Comparison of ENCODE assay signal across 9 cellular contexts in the genomic region with DNA sequence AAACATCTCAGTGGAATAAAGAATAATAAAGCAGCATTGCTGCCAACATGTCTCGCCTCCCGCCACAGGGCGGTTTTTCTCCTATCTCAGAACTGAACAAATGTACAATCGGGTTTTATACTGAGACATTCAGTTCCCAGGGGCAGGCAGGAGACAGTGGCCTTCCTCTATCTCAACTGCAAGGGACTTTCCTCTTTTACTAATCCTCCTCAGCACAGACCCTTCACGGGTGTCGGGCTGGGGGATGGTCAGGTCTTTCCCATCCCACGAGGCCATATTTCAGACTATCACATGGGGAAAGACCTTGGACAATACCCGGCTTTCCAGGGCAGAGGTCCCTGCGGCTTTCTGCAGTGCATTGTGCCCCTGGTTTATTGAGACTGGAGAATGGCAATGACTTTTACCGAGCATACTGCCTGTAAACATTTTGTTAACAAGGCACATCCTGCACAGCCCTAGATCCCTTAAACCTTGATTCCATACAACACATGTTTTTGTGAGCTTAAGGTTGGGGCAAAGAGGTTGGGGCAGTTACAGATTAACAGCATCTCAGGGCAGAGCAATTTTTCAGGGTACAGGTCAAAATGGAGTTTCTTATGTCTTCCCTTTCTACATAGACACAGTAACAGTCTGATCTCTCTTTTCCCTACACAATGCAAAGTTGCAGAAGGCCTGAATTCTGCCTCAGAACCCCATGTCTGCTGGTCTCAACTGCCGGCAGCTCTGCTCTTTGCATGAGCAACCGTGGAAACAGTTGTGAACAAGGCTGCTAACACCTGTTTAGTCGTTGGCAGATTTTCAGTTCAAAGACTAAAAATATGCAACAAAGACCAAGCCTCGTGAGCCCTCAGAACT. TPM values are rescaled to one million over a fixed set of nuclear protein-coding genes. Genes with fewer than 3 reads are reported as not detected.
A peak's percentile ranks its signal among the peaks of the same experiment; 100 is the strongest.
DNase-seq lines count a peak whose midpoint lies in the region; ATAC-seq, FAIRE-seq and TF ChIP-seq lines count a peak whose summit lies in the region.
"Not testable (repeated sequence)": the region's sequence is repeated elsewhere in the genome, so short reads cannot be mapped to it uniquely, and the experiment has no call there.
"Had no signal": no experiment of that assay in that cellular context is flagged by ENCODE, and none has a peak within 500 bp of the region (broad histone marks: within the 10 kb centered on the region; RNA-seq: fewer than 3 reads in every experiment).

No MANE protein-coding gene starts in this region.

- 53 to 60% (median 56%) methylated on average over 14 of the region's 14 CpGs for WGBS in spleen, 5 donors

- not testable (repeated sequence) for H3K27me3 ChIP-seq in CD4-positive, alpha-beta T cell (ENCODE audit: control insufficient read depth, insufficient read depth, low read length); spleen (replicated peaks in 1 of 7)

- peaks cover 79% of the 10 kb centered on the region for H3K36me3 Mint-ChIP-seq in CD4-positive, alpha-beta T cell (ENCODE audit: low read depth)
- H3K36me3 Mint-ChIP-seq in activated CD4-positive, alpha-beta T cell treated with anti-CD3 and anti-CD28 coated beads for 36 hours (ENCODE audit: low read depth): peaks cover 55% of the 10 kb centered on the region
- peaks cover 40% of the 10 kb centered on the region for H3K36me3 Mint-ChIP-seq in activated naive CD8-positive, alpha-beta T cell treated with anti-CD3 and anti-CD28 coated beads, Interleukin-2, amount 10 ng/mL, durations not matched to agents 7 days and 5 days

- POLR2A ChIA-PET in CD4-positive, alpha-beta T cell (lab: Charles Lee): interaction anchor here (1.2 kb wide), 1 partner anchor 125 kb away, joined by 4 read pairs; no protein-coding TSS in a partner anchor
- POLR2A ChIA-PET in activated CD4-positive, alpha-beta T cell treated with anti-CD3 and anti-CD28 coated beads for 36 hours (lab: Charles Lee); activated naive CD8-positive, alpha-beta T cell treated with anti-CD3 and anti-CD28 coated beads, Interleukin-2, amount 10 ng/mL, durations not matched to agents 7 days and 5 days (lab: Charles Lee): not testable (repeated sequence)

- FAIRE-seq in GM19239 (lab: Jason Lieb, UNC): peak; percentile 77

- H3K36me3 ChIP-seq in spleen: peaks cover 0 to 20% (median 13%) of the 10 kb centered on the region in 6 donors

- H3K9me3 ChIP-seq in CD4-positive, alpha-beta T cell (ENCODE audit: control insufficient read depth, low read length); spleen: not testable (repeated sequence)

- not testable (repeated sequence) for H3K4me3 Mint-ChIP-seq in CD4-positive, alpha-beta T cell; activated CD4-positive, alpha-beta T cell treated with anti-CD3 and anti-CD28 coated beads for 36 hours; activated naive CD8-positive, alpha-beta T cell treated with anti-CD3 and anti-CD28 coated beads, Interleukin-2, amount 10 ng/mL, durations not matched to agents 7 days and 5 days

- not testable (repeated sequence) for H3K27me3 Mint-ChIP-seq in CD4-positive, alpha-beta T cell; activated CD4-positive, alpha-beta T cell treated with anti-CD3 and anti-CD28 coated beads for 36 hours; activated naive CD8-positive, alpha-beta T cell treated with anti-CD3 and anti-CD28 coated beads, Interleukin-2, amount 10 ng/mL, durations not matched to agents 7 days and 5 days

- H3K4me1 Mint-ChIP-seq in CD4-positive, alpha-beta T cell (ENCODE audit: low read depth): peaks cover 51% of the 10 kb centered on the region
- peaks cover 45% of the 10 kb centered on the region for H3K4me1 Mint-ChIP-seq in activated CD4-positive, alpha-beta T cell treated with anti-CD3 and anti-CD28 coated beads for 36 hours
- peaks cover 38% of the 10 kb centered on the region for H3K4me1 Mint-ChIP-seq in activated naive CD8-positive, alpha-beta T cell treated with anti-CD3 and anti-CD28 coated beads, Interleukin-2, amount 10 ng/mL, durations not matched to agents 7 days and 5 days

- ATAC-seq in CD4-positive, alpha-beta T cell (ENCODE audit: poor library complexity); activated CD4-positive, alpha-beta T cell treated with anti-CD3 and anti-CD28 coated beads for 36 hours; activated naive CD8-positive, alpha-beta T cell treated with anti-CD3 and anti-CD28 coated beads, Interleukin-2, amount 10 ng/mL, durations not matched to agents 7 days and 5 days (ENCODE audit: low read depth): not testable (repeated sequence)
- peak; percentile 40 for ATAC-seq in HG02759 (IDR thresholded peaks at IDR 0.05; ENCODE audit: unreplicated experiment)

- H3K9me3 Mint-ChIP-seq in CD4-positive, alpha-beta T cell; activated CD4-positive, alpha-beta T cell treated with anti-CD3 and anti-CD28 coated beads for 36 hours (ENCODE audit: low read depth); activated naive CD8-positive, alpha-beta T cell treated with anti-CD3 and anti-CD28 coated beads, Interleukin-2, amount 10 ng/mL, durations not matched to agents 7 days and 5 days: not testable (repeated sequence)

- DNase-seq in CD4-positive, alpha-beta T cell; GM19239 (ENCODE audit: insufficient read length, low spot score); activated CD4-positive, alpha-beta T cell treated with anti-CD3 and anti-CD28 coated beads for 36 hours; activated naive CD8-positive, alpha-beta T cell treated with anti-CD3 and anti-CD28 coated beads, Interleukin-2, amount 10 ng/mL, durations not matched to agents 7 days and 5 days; spleen: not testable (repeated sequence)
- DNase-seq in LHCN-M2 (ENCODE audit: low read depth) (peak; percentile 55), mesenteric fat pad (ENCODE audit: low spot score) (peak; percentile 45)

- peaks cover 9 to 80% (median 35%) of the 10 kb centered on the region in 6 donors for H3K4me1 ChIP-seq in spleen

- CTCF ChIA-PET in CD4-positive, alpha-beta T cell (lab: Charles Lee); activated CD4-positive, alpha-beta T cell treated with anti-CD3 and anti-CD28 coated beads for 36 hours (lab: Charles Lee): not testable (repeated sequence)

- not testable (repeated sequence) for TF ChIP-seq CTCF in CD4-positive, alpha-beta T cell (IDR thresholded peaks at IDR 0.05); spleen (IDR thresholded peaks at IDR 0.05 in 8 of 11, conservative IDR thresholded peaks at IDR 0.05 in 3 of 11)

- TF ChIP-seq POLR2A in spleen (IDR thresholded peaks at IDR 0.05): not testable (repeated sequence)

- intact Hi-C loops in CD4-positive, alpha-beta T cell (cut with DNase I, micrococcal nuclease): loop anchor here in 1 of 2 experiments (10.0 kb wide), 1 partner anchor 123 kb away; the partner anchor contains the start of gene KLHL24
- intact Hi-C loops in activated CD4-positive, alpha-beta T cell treated with anti-CD3 and anti-CD28 coated beads for 36 hours (cut with DNase I, micrococcal nuclease); spleen (cut with DNase I; ENCODE audit: low total_unique reads): not testable (repeated sequence)

- peak overlapping the region; percentile 79 for H3K27ac Mint-ChIP-seq in CD4-positive, alpha-beta T cell
- peak overlapping the region; percentile 48 for H3K27ac Mint-ChIP-seq in activated CD4-positive, alpha-beta T cell treated with anti-CD3 and anti-CD28 coated beads for 36 hours
- H3K27ac Mint-ChIP-seq in activated naive CD8-positive, alpha-beta T cell treated with anti-CD3 and anti-CD28 coated beads, Interleukin-2, amount 10 ng/mL, durations not matched to agents 7 days and 5 days: peak overlapping the region; percentile 28

- not testable (repeated sequence) for H3K4me3 ChIP-seq in spleen

- not testable (repeated sequence) for H3K27ac ChIP-seq in CD4-positive, alpha-beta T cell (ENCODE audit: low read depth, low read length)
- H3K27ac ChIP-seq in spleen: peak overlapping the region in 7 of 8 donors; percentile 13 to 78 (median 54)

RNA-seq across cellular contexts. Expression of gene KLHL6, which starts 44.0 kb away (rescaled TPM):
- total RNA-seq in CD4-positive, alpha-beta T cell: 10 to 100 TPM; 23.9 to 24.2 TPM
- total RNA-seq in LHCN-M2 (2014; rRNA removed) (not detected in 2 replicates), mesenteric fat pad (5.7 TPM), spleen (10 to 100 TPM; 29.4 to 51.8 (median 37.3) TPM)
- not detected for polyA plus RNA-seq in LHCN-M2 (2012)
- 10 to 100 TPM; 62.8 to 64.7 TPM for total RNA-seq in activated CD4-positive, alpha-beta T cell treated with anti-CD3 and anti-CD28 coated beads for 36 hours
- total RNA-seq in activated naive CD8-positive, alpha-beta T cell treated with anti-CD3 and anti-CD28 coated beads, Interleukin-2, amount 10 ng/mL, durations not matched to agents 7 days and 5 days: 10 to 100 TPM; 34.1 to 36.9 TPM
- polyA plus RNA-seq in spleen: 10 to 100 TPM; 10.8 to 15.4 (median 15.0) TPM
- total RNA-seq: A673 had no signal

Comparison
In these comparisons a context has a peak if more than half of its experiments do, and no peak if none do; other contexts are left out.
1. H3K27ac Mint-ChIP-seq: peak in every context shown above with its lines; median percentile 79 in CD4-positive, alpha-beta T cell; 48 in activated CD4-positive, alpha-beta T cell treated with anti-CD3 and anti-CD28 coated beads for 36 hours; 28 in activated naive CD8-positive, alpha-beta T cell treated with anti-CD3 and anti-CD28 coated beads, Interleukin-2, amount 10 ng/mL, durations not matched to agents 7 days and 5 days.